ENCODE assay signal across 8 cellular contexts in genomic region chr3:129827765-129828164, GRCh38.
DNase-seq lines count a peak whose midpoint lies in the region; ATAC-seq and TF ChIP-seq lines count a peak whose summit lies in the region.

No MANE protein-coding gene starts in this region.

- TF ChIP-seq CTCF in DND-41 (IDR thresholded peaks at IDR 0.05; ENCODE audit: borderline replicate concordance, extremely low read depth, low read length, poor library complexity, severe bottlenecking): no peak

- H3K27me3 Mint-ChIP-seq in activated naive CD8-positive, alpha-beta T cell treated with anti-CD3 and anti-CD28 coated beads, Interleukin-2, amount 50 U/mL, for 24 hours: no peaks in the 10 kb centered on the region

- no peak overlapping the region for H3K27ac Mint-ChIP-seq in activated naive CD8-positive, alpha-beta T cell treated with anti-CD3 and anti-CD28 coated beads, Interleukin-2, amount 50 U/mL, for 24 hours

- DNase-seq in DND-41 (peak; percentile 20), Karpas-422 (peak; percentile 87), cortex of kidney (lab: John Stamatoyannopoulos, UW) (no peak), LoVo (ENCODE audit: low spot score) (no peak), retina (no peak)
- DNase-seq in activated naive CD8-positive, alpha-beta T cell treated with anti-CD3 and anti-CD28 coated beads, Interleukin-2, amount 50 U/mL, for 24 hours: peak; percentile 7

- H3K27ac ChIP-seq in DND-41 (ENCODE audit: low read length): no peak overlapping the region
- peak overlapping the region; percentile 89 for H3K27ac ChIP-seq in Karpas-422 (ENCODE audit: low read length)

- no peaks in the 10 kb centered on the region for H3K36me3 Mint-ChIP-seq in activated naive CD8-positive, alpha-beta T cell treated with anti-CD3 and anti-CD28 coated beads, Interleukin-2, amount 50 U/mL, for 24 hours (ENCODE audit: low read depth)

- no peaks in the 10 kb centered on the region for H3K9me2 ChIP-seq in Karpas-422 (replicated peaks; ENCODE audit: insufficient read depth, low read length)

- no peaks in the 10 kb centered on the region for H3K9me3 ChIP-seq in DND-41 (ENCODE audit: insufficient read depth, low read length, severe bottlenecking)
- no peaks in the 10 kb centered on the region for H3K9me3 ChIP-seq in Karpas-422 (ENCODE audit: low read length)

- H3K79me2 ChIP-seq in DND-41 (ENCODE audit: insufficient read depth, low read length): no peaks in the 10 kb centered on the region
- H3K79me2 ChIP-seq in Karpas-422 (ENCODE audit: low read length): peaks cover 57% of the 10 kb centered on the region

- peaks cover 8% of the 10 kb centered on the region; the same call in 1 of the 2 replicates for H3K36me3 ChIP-seq in DND-41 (ENCODE audit: insufficient read depth, low read length)
- H3K36me3 ChIP-seq in Karpas-422 (ENCODE audit: insufficient read depth, low read length): 0 out of 2 replicates have a peak, but pooled peaks cover 3% of the 10 kb centered on the region

- H4K20me1 ChIP-seq in DND-41 (ENCODE audit: insufficient read depth, low read length) (peaks cover 2% of the 10 kb centered on the region; the same call in 1 of the 2 replicates), Karpas-422 (ENCODE audit: insufficient read depth, low read depth, low read length) (no peaks in the 10 kb centered on the region)

- peaks cover 14% of the 10 kb centered on the region for H3K4me1 Mint-ChIP-seq in activated naive CD8-positive, alpha-beta T cell treated with anti-CD3 and anti-CD28 coated beads, Interleukin-2, amount 50 U/mL, for 24 hours

- no peak overlapping the region for H3K4me3 ChIP-seq in DND-41 (ENCODE audit: low read depth in 1 of 2, low read length in 2 of 2)
- peak overlapping the region; percentile 65 for H3K4me3 ChIP-seq in Karpas-422 (ENCODE audit: low read length)

- H3K4me2 ChIP-seq in DND-41 (ENCODE audit: insufficient read depth, low read length) (no peak overlapping the region), Karpas-422 (ENCODE audit: low read depth, low read length, poor library complexity, severe bottlenecking) (peak overlapping the region; percentile 93)

- H2AFZ ChIP-seq in DND-41 (ENCODE audit: low read depth, low read length) (no peak overlapping the region), Karpas-422 (ENCODE audit: low read length) (no peak overlapping the region)

- H3K4me1 ChIP-seq in DND-41 (ENCODE audit: insufficient read depth, low read length) (0 out of 2 replicates have a peak, but pooled peaks cover 2% of the 10 kb centered on the region), Karpas-422 (ENCODE audit: low read length) (peaks cover 77% of the 10 kb centered on the region)

- H3K27me3 ChIP-seq in DND-41 (ENCODE audit: insufficient read depth, low read length, poor library complexity) (no peaks in the 10 kb centered on the region), Karpas-422 (ENCODE audit: low read length) (no peaks in the 10 kb centered on the region)

- peak; percentile 43; the same call in 1 of the 3 replicates for ATAC-seq in DND-41 (ENCODE audit: insufficient read depth, low read depth)
- ATAC-seq in GM21381 (IDR thresholded peaks at IDR 0.05; ENCODE audit: unreplicated experiment): peak; percentile 82
- ATAC-seq in activated naive CD8-positive, alpha-beta T cell treated with anti-CD3 and anti-CD28 coated beads, Interleukin-2, amount 50 U/mL, for 24 hours: peak; percentile 63
- ATAC-seq in HG02623 (IDR thresholded peaks at IDR 0.05; ENCODE audit: unreplicated experiment): no peak

- no peak overlapping the region for H3K9ac ChIP-seq in DND-41 (ENCODE audit: low read depth, low read length)
- peak overlapping the region; percentile 59 for H3K9ac ChIP-seq in Karpas-422 (ENCODE audit: low read length)

- no peak overlapping the region for H3K4me3 Mint-ChIP-seq in activated naive CD8-positive, alpha-beta T cell treated with anti-CD3 and anti-CD28 coated beads, Interleukin-2, amount 50 U/mL, for 24 hours

- H3K9me3 Mint-ChIP-seq in activated naive CD8-positive, alpha-beta T cell treated with anti-CD3 and anti-CD28 coated beads, Interleukin-2, amount 50 U/mL, for 24 hours: no peaks in the 10 kb centered on the region

Comparison
In these comparisons a context has a peak if more than half of its experiments do, and no peak if none do; other contexts are left out.
1. DNase-seq: peak in DND-41 (single experiment), Karpas-422 (single experiment) and activated naive CD8-positive, alpha-beta T cell treated with anti-CD3 and anti-CD28 coated beads, Interleukin-2, amount 50 U/mL, for 24 hours (single experiment); none in cortex of kidney (single experiment), LoVo (single experiment) and retina (single experiment).